14 cellular contexts compared by ENCODE assay signal in genomic region chr18:75267643-75268184, GRCh38. TPM values are rescaled to one million over a fixed set of nuclear protein-coding genes. Genes with fewer than 3 reads are reported as not detected.
A peak's percentile ranks its signal among the peaks of the same experiment; 100 is the strongest.
DNase-seq lines count a peak whose midpoint lies in the region; ATAC-seq and TF ChIP-seq lines count a peak whose summit lies in the region.
"Had no signal": no experiment of that assay in that cellular context is flagged by ENCODE, and none has a peak within 500 bp of the region (broad histone marks: within the 10 kb centered on the region; RNA-seq: fewer than 3 reads in every experiment).

No MANE protein-coding gene starts in this region.

- H3K9me3 ChIP-seq in Karpas-422 (ENCODE audit: low read length) (no peaks in the 10 kb centered on the region), tibial nerve (no peaks in the 10 kb centered on the region)

- H3K4me1 ChIP-seq in Karpas-422 (ENCODE audit: low read length), result no peaks in the 10 kb centered on the region
- H3K4me1 ChIP-seq in tibial nerve, result peaks cover 0 to 32% (median 8%) of the 10 kb centered on the region in 4 donors
- H3K4me1 ChIP-seq: neural progenitor cell had no signal

- H2AFZ ChIP-seq in Karpas-422 (ENCODE audit: low read length), result no peak overlapping the region
- H2AFZ ChIP-seq: neural progenitor cell had no signal

- no peak overlapping the region for H3K4me3 Mint-ChIP-seq in activated CD8-positive, alpha-beta T cell treated with anti-CD3 and anti-CD28 coated beads for 36 hours
- H3K4me3 Mint-ChIP-seq in activated CD8-positive, alpha-beta T cell treated with anti-CD3 and anti-CD28 coated beads, Interleukin-2, amount 10 ng/mL, durations not matched to agents 7 days and 5 days, result no peak overlapping the region
- H3K4me3 Mint-ChIP-seq in stimulated activated naive CD8-positive, alpha-beta T cell treated with anti-CD3 and anti-CD28 coated beads, Interleukin-15, amount 100 ng/mL, for 72 hours, result no peak overlapping the region
- H3K4me3 Mint-ChIP-seq: activated naive CD8-positive, alpha-beta T cell treated with anti-CD3 and anti-CD28 coated beads, Interleukin-2, amount 10 ng/mL, durations not matched to agents 7 days and 5 days; neural progenitor cell; WTC11 had no signal

- H3K27ac Mint-ChIP-seq in activated CD8-positive, alpha-beta T cell treated with anti-CD3 and anti-CD28 coated beads for 36 hours, result peak overlapping the region; percentile 46
- H3K27ac Mint-ChIP-seq in activated CD8-positive, alpha-beta T cell treated with anti-CD3 and anti-CD28 coated beads, Interleukin-2, amount 10 ng/mL, durations not matched to agents 7 days and 5 days, result no peak overlapping the region
- H3K27ac Mint-ChIP-seq in stimulated activated naive CD8-positive, alpha-beta T cell treated with anti-CD3 and anti-CD28 coated beads, Interleukin-15, amount 100 ng/mL, for 72 hours, result no peak overlapping the region
- H3K27ac Mint-ChIP-seq: activated naive CD8-positive, alpha-beta T cell treated with anti-CD3 and anti-CD28 coated beads, Interleukin-2, amount 10 ng/mL, durations not matched to agents 7 days and 5 days; neural progenitor cell; WTC11 had no signal

- peak; percentile 82 for ATAC-seq in activated CD8-positive, alpha-beta T cell treated with anti-CD3 and anti-CD28 coated beads for 36 hours
- ATAC-seq in activated CD8-positive, alpha-beta T cell treated with anti-CD3 and anti-CD28 coated beads, Interleukin-2, amount 10 ng/mL, durations not matched to agents 7 days and 5 days, result no peak
- ATAC-seq in HG02763 (IDR thresholded peaks at IDR 0.05; ENCODE audit: unreplicated experiment), result peak; percentile 87
- peak; percentile 61 for ATAC-seq in stimulated activated naive CD8-positive, alpha-beta T cell treated with anti-CD3 and anti-CD28 coated beads, Interleukin-15, amount 100 ng/mL, for 72 hours
- ATAC-seq: WTC11 had no signal

- no peaks in the 10 kb centered on the region for H3K9me3 Mint-ChIP-seq in activated CD8-positive, alpha-beta T cell treated with anti-CD3 and anti-CD28 coated beads for 36 hours
- no peaks in the 10 kb centered on the region for H3K9me3 Mint-ChIP-seq in activated CD8-positive, alpha-beta T cell treated with anti-CD3 and anti-CD28 coated beads, Interleukin-2, amount 10 ng/mL, durations not matched to agents 7 days and 5 days (ENCODE audit: insufficient read depth)
- H3K9me3 Mint-ChIP-seq in stimulated activated naive CD8-positive, alpha-beta T cell treated with anti-CD3 and anti-CD28 coated beads, Interleukin-15, amount 100 ng/mL, for 72 hours, result no peaks in the 10 kb centered on the region
- H3K9me3 Mint-ChIP-seq: activated naive CD8-positive, alpha-beta T cell treated with anti-CD3 and anti-CD28 coated beads, Interleukin-2, amount 10 ng/mL, durations not matched to agents 7 days and 5 days; neural progenitor cell; WTC11 had no signal

- H3K4me3 ChIP-seq in Karpas-422 (ENCODE audit: low read length), result no peak overlapping the region
- no peak overlapping the region for H3K4me3 ChIP-seq in tibial nerve
- H3K4me3 ChIP-seq: neural progenitor cell had no signal

- no peaks in the 10 kb centered on the region for H3K36me3 Mint-ChIP-seq in activated CD8-positive, alpha-beta T cell treated with anti-CD3 and anti-CD28 coated beads for 36 hours (ENCODE audit: low read depth)
- H3K36me3 Mint-ChIP-seq in activated CD8-positive, alpha-beta T cell treated with anti-CD3 and anti-CD28 coated beads, Interleukin-2, amount 10 ng/mL, durations not matched to agents 7 days and 5 days (ENCODE audit: low read depth), result no peaks in the 10 kb centered on the region
- H3K36me3 Mint-ChIP-seq: neural progenitor cell, WTC11 had no signal

- WGBS in tibial nerve, 2 donors, result 64 to 71% methylated on average over 8 of the region's 8 CpGs

- no peak for TF ChIP-seq CTCF in activated CD8-positive, alpha-beta T cell treated with anti-CD3 and anti-CD28 coated beads for 36 hours (IDR thresholded peaks at IDR 0.05)
- no peak for TF ChIP-seq CTCF in tibial nerve (IDR thresholded peaks at IDR 0.05)

- H3K27me3 ChIP-seq in Karpas-422 (ENCODE audit: low read length) (no peaks in the 10 kb centered on the region), tibial nerve (no peaks in the 10 kb centered on the region)
- H3K27me3 ChIP-seq: neural progenitor cell had no signal

- no peaks in the 10 kb centered on the region for H3K27me3 Mint-ChIP-seq in activated CD8-positive, alpha-beta T cell treated with anti-CD3 and anti-CD28 coated beads for 36 hours
- no peaks in the 10 kb centered on the region for H3K27me3 Mint-ChIP-seq in activated CD8-positive, alpha-beta T cell treated with anti-CD3 and anti-CD28 coated beads, Interleukin-2, amount 10 ng/mL, durations not matched to agents 7 days and 5 days (ENCODE audit: low read depth)
- H3K27me3 Mint-ChIP-seq in stimulated activated naive CD8-positive, alpha-beta T cell treated with anti-CD3 and anti-CD28 coated beads, Interleukin-15, amount 100 ng/mL, for 72 hours, result no peaks in the 10 kb centered on the region
- H3K27me3 Mint-ChIP-seq: activated naive CD8-positive, alpha-beta T cell treated with anti-CD3 and anti-CD28 coated beads, Interleukin-2, amount 10 ng/mL, durations not matched to agents 7 days and 5 days had no signal

- no peak overlapping the region for H3K9ac ChIP-seq in Karpas-422 (ENCODE audit: low read length)
- H3K9ac ChIP-seq: neural progenitor cell had no signal

- no peak for TF ChIP-seq EP300 in tibial nerve (IDR thresholded peaks at IDR 0.05)

- no peaks in the 10 kb centered on the region for H3K79me2 ChIP-seq in Karpas-422 (ENCODE audit: low read length)

- CTCF ChIA-PET in activated CD8-positive, alpha-beta T cell treated with anti-CD3 and anti-CD28 coated beads for 36 hours (lab: Charles Lee), result no interaction called here
- CTCF ChIA-PET in activated CD8-positive, alpha-beta T cell treated with anti-CD3 and anti-CD28 coated beads, Interleukin-2, amount 10 ng/mL, durations not matched to agents 7 days and 5 days (lab: Charles Lee), result no interaction called here

- H3K36me3 ChIP-seq in Karpas-422 (ENCODE audit: insufficient read depth, low read length) (no peaks in the 10 kb centered on the region), tibial nerve (no peaks in the 10 kb centered on the region)
- H3K36me3 ChIP-seq: neural progenitor cell had no signal

- POLR2A ChIA-PET in activated CD8-positive, alpha-beta T cell treated with anti-CD3 and anti-CD28 coated beads for 36 hours (lab: Charles Lee), result no interaction called here
- POLR2A ChIA-PET in activated CD8-positive, alpha-beta T cell treated with anti-CD3 and anti-CD28 coated beads, Interleukin-2, amount 10 ng/mL, durations not matched to agents 7 days and 5 days (lab: Charles Lee), result no interaction called here

- DNase-seq in activated CD8-positive, alpha-beta T cell treated with anti-CD3 and anti-CD28 coated beads for 36 hours, result peak; percentile 25
- no peak for DNase-seq in activated CD8-positive, alpha-beta T cell treated with anti-CD3 and anti-CD28 coated beads, Interleukin-2, amount 10 ng/mL, durations not matched to agents 7 days and 5 days
- DNase-seq in Karpas-422, result peak; percentile 42
- DNase-seq in stimulated activated naive CD8-positive, alpha-beta T cell treated with anti-CD3 and anti-CD28 coated beads, Interleukin-15, amount 100 ng/mL, for 72 hours, result no peak
- DNase-seq in tibial nerve (ENCODE audit: low spot score in 2 of 2), result no peak
- no peak for DNase-seq in stimulated activated naive CD4-positive, alpha-beta T cell (lab: John Stamatoyannopoulos, UW)
- no peak for DNase-seq in NCI-H2196 (lab: John Stamatoyannopoulos, UW; ENCODE audit: unreplicated experiment)
- DNase-seq: activated naive CD8-positive, alpha-beta T cell treated with anti-CD3 and anti-CD28 coated beads, Interleukin-2, amount 10 ng/mL, durations not matched to agents 7 days and 5 days; GDM1; NCI-H187 treated with DMSO at 0.1 percent for 48 hours; stimulated activated CD4-positive, alpha-beta T cell treated with anti-CD3 and anti-CD28 coated beads, Interleukin-2, amount 100 ng/mL, for 24 hours had no signal

- no peaks in the 10 kb centered on the region for H3K9me2 ChIP-seq in Karpas-422 (replicated peaks; ENCODE audit: insufficient read depth, low read length)

- H3K27ac ChIP-seq in Karpas-422 (ENCODE audit: low read length) (no peak overlapping the region), tibial nerve (no peak overlapping the region)
- H3K27ac ChIP-seq: neural progenitor cell had no signal

- intact Hi-C loops in activated CD8-positive, alpha-beta T cell treated with anti-CD3 and anti-CD28 coated beads for 36 hours (cut with micrococcal nuclease), result no loop called here

- H4K20me1 ChIP-seq in Karpas-422 (ENCODE audit: insufficient read depth, low read depth, low read length), result peaks cover 40% of the 10 kb centered on the region

- peaks cover 60% of the 10 kb centered on the region for H3K4me1 Mint-ChIP-seq in activated CD8-positive, alpha-beta T cell treated with anti-CD3 and anti-CD28 coated beads for 36 hours (ENCODE audit: low read depth)
- H3K4me1 Mint-ChIP-seq in activated CD8-positive, alpha-beta T cell treated with anti-CD3 and anti-CD28 coated beads, Interleukin-2, amount 10 ng/mL, durations not matched to agents 7 days and 5 days (ENCODE audit: low read depth), result no peaks in the 10 kb centered on the region
- peaks cover 57% of the 10 kb centered on the region for H3K4me1 Mint-ChIP-seq in stimulated activated naive CD8-positive, alpha-beta T cell treated with anti-CD3 and anti-CD28 coated beads, Interleukin-15, amount 100 ng/mL, for 72 hours

- H3K4me2 ChIP-seq in Karpas-422 (ENCODE audit: low read depth, low read length, poor library complexity, severe bottlenecking), result no peak overlapping the region
- H3K4me2 ChIP-seq: neural progenitor cell had no signal

- TF ChIP-seq POLR2A in tibial nerve (IDR thresholded peaks at IDR 0.05), result no peak

RNA-seq across cellular contexts. Expression of gene TSHZ1, which starts 57.1 kb away (rescaled TPM):
- 10 to 100 TPM; 10.8 to 11.0 TPM for total RNA-seq in activated CD8-positive, alpha-beta T cell treated with anti-CD3 and anti-CD28 coated beads for 36 hours
- 10 to 100 TPM; 16.7 to 16.8 TPM for total RNA-seq in activated CD8-positive, alpha-beta T cell treated with anti-CD3 and anti-CD28 coated beads, Interleukin-2, amount 10 ng/mL, durations not matched to agents 7 days and 5 days
- total RNA-seq in Karpas-422 (2014; rRNA removed; shearing (Covaris generic); ENCODE audit: low replicate concordance), result 4.7 and 5.7 TPM in 2 replicates
- total RNA-seq in tibial nerve, result 10 to 100 TPM; 15.6 to 23.7 (median 18.3) TPM

RNA-seq across cellular contexts. Expression of gene PTGR3, which starts 58.8 kb away (rescaled TPM):
- total RNA-seq in activated CD8-positive, alpha-beta T cell treated with anti-CD3 and anti-CD28 coated beads for 36 hours, result 10 to 100 TPM; 20.0 to 21.1 TPM
- total RNA-seq in activated CD8-positive, alpha-beta T cell treated with anti-CD3 and anti-CD28 coated beads, Interleukin-2, amount 10 ng/mL, durations not matched to agents 7 days and 5 days, result 10 to 100 TPM; 21.8 to 21.9 TPM
- 6.6 and 17.7 TPM in 2 replicates for total RNA-seq in Karpas-422 (2014; rRNA removed; shearing (Covaris generic); ENCODE audit: low replicate concordance)
- 10 to 100 TPM; 12.7 to 35.9 (median 24.5) TPM for total RNA-seq in tibial nerve

Comparison
In these comparisons a context has a peak if more than half of its experiments do, and no peak if none do; other contexts are left out.
1. DNase-seq: peak in activated CD8-positive, alpha-beta T cell treated with anti-CD3 and anti-CD28 coated beads for 36 hours (single experiment) and Karpas-422 (single experiment); none in activated CD8-positive, alpha-beta T cell treated with anti-CD3 and anti-CD28 coated beads, Interleukin-2, amount 10 ng/mL, durations not matched to agents 7 days and 5 days (single experiment), stimulated activated naive CD8-positive, alpha-beta T cell treated with anti-CD3 and anti-CD28 coated beads, Interleukin-15, amount 100 ng/mL, for 72 hours (0 of 2), tibial nerve (0 of 2), stimulated activated naive CD4-positive, alpha-beta T cell (0 of 6) and NCI-H2196 (single experiment).